Comparison of ENCODE assay signal across 17 cellular contexts in genomic region chr2:134365356-134365755, GRCh38.
DNase-seq lines count a peak whose midpoint lies in the region; ATAC-seq, FAIRE-seq and TF ChIP-seq lines count a peak whose summit lies in the region.
"Had no signal": no experiment of that assay in that cellular context is flagged by ENCODE, and none has a peak within 500 bp of the region (broad histone marks: within the 10 kb centered on the region; RNA-seq: fewer than 3 reads in every experiment).

No MANE protein-coding gene starts in this region.

- peaks cover 38% of the 10 kb centered on the region for H3K36me3 Mint-ChIP-seq in effector memory CD8-positive, alpha-beta T cell (ENCODE audit: insufficient read depth)

- peaks cover 19 to 20% of the 10 kb centered on the region in 2 donors for H3K4me1 Mint-ChIP-seq in effector memory CD8-positive, alpha-beta T cell (ENCODE audit: low read depth in 2 of 2)

- intact Hi-C loops in HepG2 (cut with micrococcal nuclease; ENCODE audit: unreplicated experiment) (no loop called here), right lobe of liver (cut with DNase I) (no loop called here)

- H3K9ac ChIP-seq in HepG2 (ENCODE audit: insufficient read depth, low read depth, low read length): no peak overlapping the region

- BruUV-seq in HepG2 (replicated peaks; lab: Mats Ljungman, UMichigan): no TSS peak

- no peak overlapping the region for H2AFZ ChIP-seq in HepG2 (ENCODE audit: low read length)

- H3K79me2 ChIP-seq in HepG2 (ENCODE audit: insufficient read depth, low read length): no peaks in the 10 kb centered on the region

- in situ Hi-C loops in HepG2 (cut with HindIII; ENCODE audit: extremely low pct_ligation_motif_present, low pct_unique_long_range_greater_than_20kb): no loop called here

- H3K4me3 ChIP-seq in HepG2 (replicated peaks in 1 of 3; ENCODE audit: insufficient read depth in 1 of 3, low read depth in 2 of 3, low read length in 3 of 3) (no peak overlapping the region), right lobe of liver (no peak overlapping the region)
- H3K4me3 ChIP-seq: breast epithelium had no signal

- WGBS in HepG2 (ENCODE audit: low lambda C conversion rate): 98% methylated on average over 3 of the region's 3 CpGs
- WGBS in right lobe of liver (ENCODE audit: insufficient coverage, low coverage, low lambda C conversion rate, missing lambda C conversion rate): 93% methylated on average over 3 of the region's 3 CpGs

- TF ChIP-seq EP300 in HepG2 (IDR thresholded peaks at IDR 0.05; ENCODE audit: low read depth in 2 of 2, low read length in 2 of 2) (no peak), HepG2 (CRISPR knock-in tag; IDR thresholded peaks at IDR 0.05; ENCODE audit: borderline replicate concordance) (no peak)

- TF ChIP-seq POLR2A in HepG2 (IDR thresholded peaks at IDR 0.05; ENCODE audit: insufficient read depth in 1 of 2, low read depth in 2 of 2, low read length in 2 of 2) (no peak), right lobe of liver (IDR thresholded peaks at IDR 0.05) (no peak)

- TF ChIP-seq RAD21 in HepG2 (CRISPR knock-in tag; IDR thresholded peaks at IDR 0.05): no peak

- CTCF ChIA-PET in HepG2 (lab: Yijun Ruan, JAX; ENCODE audit: low intra/inter-chr PET ratio, low total read pairs): interaction anchor here (1.5 kb wide), 1 partner anchor 85 kb away, joined by 7 read pairs; no protein-coding TSS in a partner anchor

- ATAC-seq in HepG2 (peak; percentile 74), right lobe of liver (no peak), HG02852 (IDR thresholded peaks at IDR 0.05; ENCODE audit: unreplicated experiment) (no peak), HG03135 (IDR thresholded peaks at IDR 0.05; ENCODE audit: unreplicated experiment) (no peak)
- no peak for ATAC-seq in effector memory CD8-positive, alpha-beta T cell (replicated peaks)

- POLR2A ChIA-PET in HepG2 (lab: Yijun Ruan, JAX): no interaction called here

- H3K9me3 Mint-ChIP-seq in effector memory CD8-positive, alpha-beta T cell: no peaks in the 10 kb centered on the region
- H3K9me3 Mint-ChIP-seq: activated CD4-positive, alpha-beta T cell treated with anti-CD3 and anti-CD28 coated beads, Interleukin-2, amount 10 ng/mL, durations not matched to agents 7 days and 5 days had no signal

- H3K27ac ChIP-seq in HepG2 (ENCODE audit: extremely low read length, insufficient read depth, low read length) (no peak overlapping the region), right lobe of liver (no peak overlapping the region), epithelial cell of prostate (peak overlapping the region; percentile 19)
- H3K27ac ChIP-seq: breast epithelium had no signal

- no peak for FAIRE-seq in HepG2 (lab: Jason Lieb, UNC)
- FAIRE-seq: HTR-8/SVneo, urothelium cell line had no signal

- H3K9me3 ChIP-seq in HepG2 (ENCODE audit: low read length) (no peaks in the 10 kb centered on the region), right lobe of liver (no peaks in the 10 kb centered on the region)
- H3K9me3 ChIP-seq: BE2C, breast epithelium had no signal

- no peak overlapping the region for H3K4me2 ChIP-seq in HepG2 (ENCODE audit: low read depth, low read length)

- peak overlapping the region in 1 of 2 donors; percentile 23 for H3K27ac Mint-ChIP-seq in effector memory CD8-positive, alpha-beta T cell
- H3K27ac Mint-ChIP-seq: activated CD4-positive, alpha-beta T cell treated with anti-CD3 and anti-CD28 coated beads, Interleukin-2, amount 10 ng/mL, durations not matched to agents 7 days and 5 days had no signal

- no peaks in the 10 kb centered on the region for H3K27me3 Mint-ChIP-seq in effector memory CD8-positive, alpha-beta T cell
- H3K27me3 Mint-ChIP-seq: activated CD4-positive, alpha-beta T cell treated with anti-CD3 and anti-CD28 coated beads, Interleukin-2, amount 10 ng/mL, durations not matched to agents 7 days and 5 days had no signal

- H4K20me1 ChIP-seq in HepG2 (ENCODE audit: insufficient read depth, low read length): no peaks in the 10 kb centered on the region

- H3K4me1 ChIP-seq in HepG2 (ENCODE audit: insufficient read depth, low read length) (peaks cover 28% of the 10 kb centered on the region), right lobe of liver (peaks cover 0 to 5% (median 0%) of the 10 kb centered on the region in 4 donors)
- H3K4me1 ChIP-seq: breast epithelium had no signal

- no peak overlapping the region for H3K4me3 Mint-ChIP-seq in effector memory CD8-positive, alpha-beta T cell
- H3K4me3 Mint-ChIP-seq: activated CD4-positive, alpha-beta T cell treated with anti-CD3 and anti-CD28 coated beads, Interleukin-2, amount 10 ng/mL, durations not matched to agents 7 days and 5 days had no signal

- peaks cover 20 to 41% of the 10 kb centered on the region in 2 experiments; a peak in 4 of 5 replicates for H3K36me3 ChIP-seq in HepG2 (replicated peaks in 1 of 2; ENCODE audit: control insufficient read depth in 1 of 2, insufficient read depth in 2 of 2, low read length in 2 of 2)
- no peaks in the 10 kb centered on the region for H3K36me3 ChIP-seq in right lobe of liver
- H3K36me3 ChIP-seq: breast epithelium had no signal

- TF ChIP-seq CTCF in HepG2 (CRISPR knock-in tag; IDR thresholded peaks at IDR 0.05) (peak; percentile 42), right lobe of liver (IDR thresholded peaks at IDR 0.05) (no peak)

- DNase-seq in HepG2 (ENCODE audit: low spot score) (no peak), right lobe of liver (no peak), NCI-H226 (peak; percentile 16), epithelial cell of prostate (ENCODE audit: low read depth, low spot score) (no peak), cerebellum (ENCODE audit: low spot score) (no peak)
- DNase-seq in effector memory CD8-positive, alpha-beta T cell: no peak
- DNase-seq: activated CD4-positive, alpha-beta T cell treated with anti-CD3 and anti-CD28 coated beads, Interleukin-2, amount 10 ng/mL, durations not matched to agents 7 days and 5 days; activated gamma-delta T cell; BE2C; GF-D8; NCI-H187 treated with DMSO at 0.1 percent for 48 hours; NK-92 treated with Interleukin-12 subunit alpha and Interleukin-12 subunit beta, amount 100 ng/mL, for 24 hours had no signal

- H3K27me3 ChIP-seq in HepG2 (ENCODE audit: control insufficient read depth in 1 of 2, insufficient read depth in 2 of 2, low read length in 2 of 2) (no peaks in the 10 kb centered on the region), right lobe of liver (no peaks in the 10 kb centered on the region)
- H3K27me3 ChIP-seq: BE2C, breast epithelium had no signal

TF ChIP-seq in HepG2, 621 proteins besides CTCF, POLR2A, EP300 and RAD21:
- TF ChIP-seq ZBTB25 (CRISPR knock-in tag; IDR thresholded peaks at IDR 0.05) (no peak), ZNF274 (CRISPR knock-in tag; IDR thresholded peaks at IDR 0.05) (no peak)
